8 cellular contexts compared by ENCODE assay signal in the genomic region with DNA sequence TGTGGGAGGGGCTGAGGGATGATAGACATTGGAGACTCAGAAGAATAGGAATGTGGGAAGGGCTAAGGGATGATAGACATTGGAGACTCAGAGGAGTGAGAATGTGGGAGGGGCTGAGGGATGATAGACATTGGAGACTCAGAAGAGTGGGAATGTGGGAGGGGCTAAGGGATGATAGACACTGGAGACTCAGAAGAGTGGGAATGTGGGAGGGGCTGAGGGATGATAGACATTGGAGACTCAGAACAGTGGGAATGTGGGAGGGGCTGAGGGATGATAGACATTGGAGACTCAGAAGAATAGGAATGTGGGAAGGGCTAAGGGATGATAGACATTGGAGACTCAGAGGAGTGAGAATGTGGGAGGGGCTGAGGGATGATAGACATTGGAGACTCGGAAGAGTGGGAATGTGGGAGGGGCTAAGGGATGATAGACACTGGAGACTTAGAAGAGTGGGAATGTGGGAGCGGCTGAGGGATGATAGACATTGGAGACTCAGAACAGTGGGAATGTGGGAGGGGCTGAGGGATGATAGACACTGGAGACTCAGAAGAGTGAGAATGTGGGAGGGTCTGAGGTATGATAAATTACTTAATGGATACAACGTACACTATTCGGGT.
DNase-seq lines count a peak whose midpoint lies in the region; ATAC-seq, FAIRE-seq and TF ChIP-seq lines count a peak whose summit lies in the region.
"Not testable (repeated sequence)": the region's sequence is repeated elsewhere in the genome, so short reads cannot be mapped to it uniquely, and the experiment has no call there.

No MANE protein-coding gene starts in this region.

- H3K36me3 Mint-ChIP-seq in astrocyte (ENCODE audit: low read depth, unreplicated experiment); endodermal cell (ENCODE audit: low read depth): not testable (repeated sequence)

- peak overlapping the region; percentile 56 for H3K27ac Mint-ChIP-seq in astrocyte (ENCODE audit: unreplicated experiment)
- H3K27ac Mint-ChIP-seq in endodermal cell: not testable (repeated sequence)

- TF ChIP-seq EP300 in HepG2 (IDR thresholded peaks at IDR 0.05; ENCODE audit: low read depth in 2 of 2, low read length in 2 of 2); HepG2 (CRISPR knock-in tag; IDR thresholded peaks at IDR 0.05; ENCODE audit: borderline replicate concordance): not testable (repeated sequence)

- CTCF ChIA-PET in HCT116 (lab: Charles Lee); HepG2 (lab: Yijun Ruan, JAX; ENCODE audit: low intra/inter-chr PET ratio, low total read pairs): not testable (repeated sequence)

- peak; percentile 38; the same call in 1 of the 2 replicates for ATAC-seq in HCT116
- ATAC-seq in HepG2: not testable (repeated sequence)

- H3K9me2 ChIP-seq in HCT116 (ENCODE audit: insufficient read depth): not testable (repeated sequence)

- not testable (repeated sequence) for H3K4me2 ChIP-seq in HCT116 (ENCODE audit: low read length); astrocyte (ENCODE audit: low read length); HepG2 (ENCODE audit: low read depth, low read length)

- H3K36me3 ChIP-seq in HCT116 (ENCODE audit: control insufficient read depth in 1 of 2, insufficient read depth in 2 of 2, low read length in 2 of 2); astrocyte (ENCODE audit: insufficient read depth, low read length); endodermal cell (ENCODE audit: control insufficient read depth, insufficient read depth, low read length); iPS DF 6.9 (ENCODE audit: control insufficient read depth, insufficient read depth, low read length); HepG2 (replicated peaks in 1 of 2; ENCODE audit: control insufficient read depth in 1 of 2, insufficient read depth in 2 of 2, low read length in 2 of 2); testis (ENCODE audit: low read depth, missing control alignments): not testable (repeated sequence)

- not testable (repeated sequence) for H3K4me3 Mint-ChIP-seq in astrocyte (ENCODE audit: unreplicated experiment); endodermal cell

- intact Hi-C loops in HCT116 (cut with micrococcal nuclease); HepG2 (cut with micrococcal nuclease; ENCODE audit: unreplicated experiment); testis (cut with DNase I; ENCODE audit: low total_unique reads): not testable (repeated sequence)

- not testable (repeated sequence) for H3K4me1 ChIP-seq in HCT116 (ENCODE audit: control insufficient read depth in 1 of 2, insufficient read depth in 2 of 2, low read length in 2 of 2); astrocyte (ENCODE audit: insufficient read depth, low read length); endodermal cell (ENCODE audit: control insufficient read depth, insufficient read depth, low read length); iPS DF 6.9 (ENCODE audit: control insufficient read depth, insufficient read depth, low read length); HepG2 (ENCODE audit: insufficient read depth, low read length); testis

- RAD21 ChIA-PET in HCT116 (lab: Charles Lee; ENCODE audit: low non-redundant PET in 1 of 2, low total read pairs in 2 of 2, uncharacterized antibody in 2 of 2, unreplicated experiment in 2 of 2): not testable (repeated sequence)

- H4K20me1 ChIP-seq in HCT116 (ENCODE audit: insufficient read depth); astrocyte (ENCODE audit: insufficient read depth, low read length); HepG2 (ENCODE audit: insufficient read depth, low read length): not testable (repeated sequence)

- not testable (repeated sequence) for H3K27me3 ChIP-seq in HCT116 (ENCODE audit: insufficient read depth, low read length); astrocyte (ENCODE audit: insufficient read depth, low read length); iPS DF 6.9 (ENCODE audit: control insufficient read depth, insufficient read depth, low read length); testis
- peaks cover 22% of the 10 kb centered on the region for H3K27me3 ChIP-seq in endodermal cell (ENCODE audit: control insufficient read depth, insufficient read depth, low read length, poor library complexity, severe bottlenecking)
- H3K27me3 ChIP-seq in HepG2 (ENCODE audit: control insufficient read depth in 1 of 2, insufficient read depth in 2 of 2, low read length in 2 of 2): peaks cover 0 to 11% of the 10 kb centered on the region in 2 experiments; a peak in 1 of 5 replicates

- DNase-seq in DMS53 (lab: John Stamatoyannopoulos, UW): peak; percentile 22
- DNase-seq in HCT116 (ENCODE audit: low read depth, low spot score): peak; percentile 58
- peak; percentile 11 for DNase-seq in NCI-H82 treated with DMSO at 0.1 percent for 48 hours (lab: John Stamatoyannopoulos, UW; ENCODE audit: unreplicated experiment)
- DNase-seq in astrocyte (ENCODE audit: low read depth); HepG2 (ENCODE audit: low spot score): not testable (repeated sequence)
- DNase-seq in endodermal cell: peak; percentile 78
- DNase-seq in iPS DF 6.9 (ENCODE audit: low read depth, low spot score): peak; percentile 81
- DNase-seq in testis: peak; percentile 24

- BruUV-seq in HCT116 (replicated peaks; lab: Mats Ljungman, UMichigan); HepG2 (replicated peaks; lab: Mats Ljungman, UMichigan): not testable (repeated sequence)

- not testable (repeated sequence) for H2AFZ ChIP-seq in HCT116 (ENCODE audit: low read depth, low read length, poor library complexity, severe bottlenecking); astrocyte (ENCODE audit: low read depth, low read length); HepG2 (ENCODE audit: low read length)

- H3K9me3 Mint-ChIP-seq in astrocyte (ENCODE audit: unreplicated experiment); endodermal cell: not testable (repeated sequence)

- not testable (repeated sequence) for H3K79me2 ChIP-seq in HCT116 (ENCODE audit: insufficient read depth, low read length); astrocyte (ENCODE audit: insufficient read depth, low read length); HepG2 (ENCODE audit: insufficient read depth, low read length)

- in situ Hi-C loops in HepG2 (cut with HindIII; ENCODE audit: extremely low pct_ligation_motif_present, low pct_unique_long_range_greater_than_20kb): not testable (repeated sequence)

- H3K27ac ChIP-seq in HCT116 (ENCODE audit: low read depth, low read length); astrocyte (ENCODE audit: low read depth, low read length); endodermal cell (ENCODE audit: low read depth, low read length); iPS DF 6.9 (ENCODE audit: low read length); HepG2 (ENCODE audit: extremely low read length, insufficient read depth, low read length); testis: not testable (repeated sequence)

- H3K27me3 Mint-ChIP-seq in astrocyte (ENCODE audit: low read depth, unreplicated experiment) (peaks cover 10% of the 10 kb centered on the region), endodermal cell (ENCODE audit: insufficient read depth) (peaks cover 30% of the 10 kb centered on the region)

- not testable (repeated sequence) for FAIRE-seq in astrocyte (lab: Jason Lieb, UNC); HepG2 (lab: Jason Lieb, UNC)

- not testable (repeated sequence) for TF ChIP-seq RAD21 in HCT116 (IDR thresholded peaks at IDR 0.05; ENCODE audit: low read depth); HepG2 (CRISPR knock-in tag; IDR thresholded peaks at IDR 0.05)

- not testable (repeated sequence) for H3K9me3 ChIP-seq in HCT116 (ENCODE audit: control insufficient read depth in 1 of 2, insufficient read depth in 1 of 2, low read depth in 1 of 2, low read length in 2 of 2); astrocyte (ENCODE audit: insufficient read depth, low read depth, low read length); endodermal cell (ENCODE audit: control insufficient read depth, low read length); iPS DF 6.9 (ENCODE audit: control insufficient read depth, insufficient read depth, low read length); HepG2 (ENCODE audit: low read length); testis

- not testable (repeated sequence) for H3K4me3 ChIP-seq in HCT116 (replicated peaks in 1 of 2; ENCODE audit: low read depth in 1 of 2, low read length in 2 of 2); astrocyte (ENCODE audit: insufficient read depth, low read depth, low read length); endodermal cell (ENCODE audit: low read length); iPS DF 6.9 (ENCODE audit: low read length); HepG2 (replicated peaks in 1 of 3; ENCODE audit: insufficient read depth in 1 of 3, low read depth in 2 of 3, low read length in 3 of 3); testis

- H3K9ac ChIP-seq in HCT116 (ENCODE audit: low read length); astrocyte (ENCODE audit: low read length); endodermal cell (ENCODE audit: extremely low read depth, low read length, poor library complexity, severe bottlenecking); HepG2 (ENCODE audit: insufficient read depth, low read depth, low read length): not testable (repeated sequence)

- not testable (repeated sequence) for TF ChIP-seq POLR2A in HCT116 (IDR thresholded peaks at IDR 0.05; ENCODE audit: borderline replicate concordance, extremely low read depth, insufficient read depth, insufficient read length); HepG2 (IDR thresholded peaks at IDR 0.05; ENCODE audit: insufficient read depth in 1 of 2, low read depth in 2 of 2, low read length in 2 of 2); testis (IDR thresholded peaks at IDR 0.05)

- H3K4me1 Mint-ChIP-seq in astrocyte (ENCODE audit: low read depth, unreplicated experiment) (peaks cover 27% of the 10 kb centered on the region), endodermal cell (peaks cover 14% of the 10 kb centered on the region)

- POLR2A ChIA-PET in HCT116 (lab: Charles Lee); HepG2 (lab: Yijun Ruan, JAX): not testable (repeated sequence)

- not testable (repeated sequence) for TF ChIP-seq CTCF in HCT116 (IDR thresholded peaks at IDR 0.05 in 2 of 3, conservative IDR thresholded peaks at IDR 0.05 in 1 of 3; ENCODE audit: borderline replicate concordance in 1 of 3, insufficient read depth in 1 of 3, low read depth in 2 of 3, low read length in 2 of 3); astrocyte (IDR thresholded peaks at IDR 0.05; ENCODE audit: insufficient read depth, low read depth, low read length); endodermal cell (conservative IDR thresholded peaks at IDR 0.05); HepG2 (CRISPR knock-in tag; IDR thresholded peaks at IDR 0.05); testis (IDR thresholded peaks at IDR 0.05)

- WGBS in endodermal cell (ENCODE audit: insufficient coverage in 1 of 2, insufficient read length in 1 of 2), 2 experiments: 62 to 72% methylated on average over 4 of the region's 4 CpGs
- no CpG with 5 or more reads among the region's 4 CpGs for WGBS in iPS DF 6.9 (ENCODE audit: insufficient coverage, insufficient read length)
- 50% methylated on average over 4 of the region's 4 CpGs for WGBS in HepG2 (ENCODE audit: low lambda C conversion rate)
- WGBS in testis, 2 donors: 32 to 35% methylated on average over 4 of the region's 4 CpGs
